Comparison of ENCODE assay signal across 8 cellular contexts in genomic region chr2:237744613-237745249, GRCh38. TPM values are rescaled to one million over a fixed set of nuclear protein-coding genes. Genes with fewer than 3 reads are reported as not detected.
DNase-seq lines count a peak whose midpoint lies in the region; ATAC-seq and TF ChIP-seq lines count a peak whose summit lies in the region.

No MANE protein-coding gene starts in this region.

- no peak for TF ChIP-seq EP300 in ovary (IDR thresholded peaks at IDR 0.05)

- peaks cover 19% of the 10 kb centered on the region for H3K36me3 ChIP-seq in SJCRH30
- no peaks in the 10 kb centered on the region for H3K36me3 ChIP-seq in ovary
- H3K36me3 ChIP-seq in thoracic aorta: peaks cover 12% of the 10 kb centered on the region

- intact Hi-C loops in ovary (cut with DNase I): loop anchor here (2.0 to 10.0 kb wide), 9 partner anchors 70 to 590 kb away; partner anchors contain the start of gene RAB17 (in 1 of the 4)

- H3K27ac ChIP-seq in SJCRH30: no peak overlapping the region
- no peak overlapping the region for H3K27ac ChIP-seq in foreskin keratinocyte
- H3K27ac ChIP-seq in ovary: no peak overlapping the region
- peak overlapping the region; percentile 61 to 90 for H3K27ac ChIP-seq in thoracic aorta

- in situ Hi-C loops in G401 (cut with HindIII; ENCODE audit: low sequenced_read_pairs): no loop called here

- TF ChIP-seq CTCF in foreskin keratinocyte (conservative IDR thresholded peaks at IDR 0.05) (peak; percentile 95), ovary (IDR thresholded peaks at IDR 0.05) (peak; percentile 93 to 96 (median 93)), thoracic aorta (IDR thresholded peaks at IDR 0.05) (peak; percentile 96)

- H3K4me1 ChIP-seq in SJCRH30 (no peaks in the 10 kb centered on the region), foreskin keratinocyte (no peaks in the 10 kb centered on the region), ovary (ENCODE audit: insufficient read depth) (peaks cover 5% of the 10 kb centered on the region), thoracic aorta (ENCODE audit: control insufficient read depth in 1 of 2, low read depth in 2 of 2) (peaks cover 31 to 57% of the 10 kb centered on the region in 2 donors)

- H3K27me3 ChIP-seq in SJCRH30 (no peaks in the 10 kb centered on the region), foreskin keratinocyte (no peaks in the 10 kb centered on the region), ovary (no peaks in the 10 kb centered on the region), thoracic aorta (replicated peaks; ENCODE audit: insufficient read depth) (no peaks in the 10 kb centered on the region)

- ATAC-seq in HG03432 (IDR thresholded peaks at IDR 0.05; ENCODE audit: unreplicated experiment): peak; percentile 72
- peak; percentile 71 for ATAC-seq in foreskin keratinocyte
- ATAC-seq in thoracic aorta (ENCODE audit: insufficient number of reproducible peaks, low FRiP score, low read depth): no peak
- no peak for ATAC-seq in GM18909 (IDR thresholded peaks at IDR 0.05; ENCODE audit: poor library complexity, unreplicated experiment)

- 41 to 46% (median 46%) methylated on average over 18 of the region's 18 CpGs for WGBS in ovary, 3 donors

- H3K9me3 ChIP-seq in SJCRH30 (replicated peaks) (no peaks in the 10 kb centered on the region), ovary (no peaks in the 10 kb centered on the region), thoracic aorta (no peaks in the 10 kb centered on the region)

- H3K4me3 ChIP-seq in SJCRH30 (no peak overlapping the region), ovary (no peak overlapping the region), thoracic aorta (no peak overlapping the region)

- DNase-seq in G401 (ENCODE audit: low spot score): peak; percentile 64
- DNase-seq in SJCRH30: peak; percentile 60 to 81
- DNase-seq in activated gamma-delta T cell (lab: John Stamatoyannopoulos, UW): peak; percentile 45
- DNase-seq in foreskin keratinocyte: peak in 1 of 2 donors; percentile 19
- DNase-seq in ovary: peak; percentile 71 to 90 (median 86)
- no peak for DNase-seq in thoracic aorta (ENCODE audit: low spot score)

- TF ChIP-seq POLR2A in ovary (IDR thresholded peaks at IDR 0.05): no peak

RNA-seq across cellular contexts. Expression of gene RBM44, which starts 53.8 kb away (rescaled TPM):
- total RNA-seq in G401 (2014; rRNA removed; shearing (Covaris generic)): 0.10 and 0.25 TPM in 2 replicates
- total RNA-seq in SJCRH30 (2014; rRNA removed; shearing (Covaris generic)): 0.15 and 0.28 TPM in 2 replicates
- total RNA-seq in foreskin keratinocyte: 0.07 and 0.14 TPM in 2 replicates
- 0.01 and 0.04 TPM in 2 replicates for polyA plus RNA-seq in foreskin keratinocyte
- total RNA-seq in ovary: under 1 TPM; 0.18 to 0.83 (median 0.35) TPM
- under 1 TPM; 0.13 to 0.17 TPM for polyA plus RNA-seq in ovary
- total RNA-seq in thoracic aorta: 1 to 10 TPM; 1.6 to 7.1 TPM

Comparison
In these comparisons a context has a peak if more than half of its experiments do, and no peak if none do; other contexts are left out.
1. ATAC-seq: peak in HG03432 (single experiment) and foreskin keratinocyte (single experiment); none in thoracic aorta (single experiment) and GM18909 (single experiment).
2. H3K27ac ChIP-seq: peak in thoracic aorta (2 of 2); none in SJCRH30 (single experiment), foreskin keratinocyte (single experiment) and ovary (0 of 2).
3. Peak in every context shown above with its lines, with median percentiles within 50 percentile points of each other: CTCF ChIP-seq.